8 cellular contexts compared by ENCODE assay signal in genomic region chr19:11693505-11694499, GRCh38. TPM values are rescaled to one million over a fixed set of nuclear protein-coding genes. Genes with fewer than 3 reads are reported as not detected.
A peak's percentile ranks its signal among the peaks of the same experiment; 100 is the strongest.
DNase-seq lines count a peak whose midpoint lies in the region; ATAC-seq and TF ChIP-seq lines count a peak whose summit lies in the region.

No MANE protein-coding gene starts in this region.

- H3K27me3 ChIP-seq in HL-60 (ENCODE audit: insufficient read depth, poor library complexity, severe bottlenecking), result no peaks in the 10 kb centered on the region
- H3K27me3 ChIP-seq in esophagus (ENCODE audit: control insufficient read depth in 1 of 2, insufficient read depth in 2 of 2, low read length in 2 of 2), result no peaks in the 10 kb centered on the region

- no peak overlapping the region for H3K4me3 ChIP-seq in HL-60 (replicated peaks; ENCODE audit: insufficient read depth, low read length)
- peak overlapping the region; percentile 59 to 86 for H3K4me3 ChIP-seq in esophagus (ENCODE audit: low read depth in 1 of 2, low read length in 2 of 2)

- TF ChIP-seq CTCF in HL-60 (IDR thresholded peaks at IDR 0.05; ENCODE audit: insufficient read depth, low read length), result no peak

- H3K27ac ChIP-seq in HL-60 (replicated peaks), result peak overlapping the region; percentile 43
- H3K27ac ChIP-seq in esophagus (ENCODE audit: low read depth in 2 of 2, low read length in 1 of 2), result peak overlapping the region in 1 of 2 donors; percentile 81

- H3K36me3 ChIP-seq in esophagus (ENCODE audit: control insufficient read depth in 2 of 2, insufficient read depth in 2 of 2, low read length in 1 of 2), result no peaks in the 10 kb centered on the region

- no peaks in the 10 kb centered on the region for H3K9me3 ChIP-seq in esophagus (ENCODE audit: control insufficient read depth in 2 of 2, insufficient read depth in 1 of 2, low read depth in 1 of 2, low read length in 1 of 2)

- DNase-seq in COR-L47 (lab: John Stamatoyannopoulos, UW) (peak; percentile 51), HL-60 (ENCODE audit: low read depth in 1 of 2, low spot score in 1 of 2) (peak in 1 of 2 experiments; percentile 34), SK-N-DZ (ENCODE audit: low spot score) (peak; percentile 92), non-pigmented ciliary epithelial cell (ENCODE audit: low read depth) (peak; percentile 67)
- no peak for DNase-seq in activated CD8-positive, alpha-beta memory T cell treated with anti-CD3 and anti-CD28 coated beads, Interleukin-2, amount 50 U/mL, for 4 hours

- WGBS in esophagus, 2 donors, result 19 to 20% methylated on average over 16 of the region's 16 CpGs

- no peak for ATAC-seq in GM21723 (IDR thresholded peaks at IDR 0.05; ENCODE audit: unreplicated experiment)
- no peak for ATAC-seq in GM19328 (IDR thresholded peaks at IDR 0.05; ENCODE audit: unreplicated experiment)

- H3K4me1 ChIP-seq in esophagus (ENCODE audit: control insufficient read depth in 2 of 2, insufficient read depth in 2 of 2, low read length in 1 of 2), result no peaks in the 10 kb centered on the region

RNA-seq across cellular contexts. Expression of gene ZNF823, which starts 44.9 kb away (rescaled TPM):
- polyA plus RNA-seq in SK-N-DZ (2014; cell fraction: cytosol; rRNA removed), result 6.4 and 7.8 TPM in 2 replicates
- 6.5 and 11.8 TPM in 2 replicates for polyA plus RNA-seq in SK-N-DZ (2014; cell fraction: nucleus; rRNA removed)
- polyA plus RNA-seq in esophagus, result 1 to 10 TPM; 6.6 to 9.5 TPM
